ENCODE assay signal across 8 cellular contexts in the genomic region with DNA sequence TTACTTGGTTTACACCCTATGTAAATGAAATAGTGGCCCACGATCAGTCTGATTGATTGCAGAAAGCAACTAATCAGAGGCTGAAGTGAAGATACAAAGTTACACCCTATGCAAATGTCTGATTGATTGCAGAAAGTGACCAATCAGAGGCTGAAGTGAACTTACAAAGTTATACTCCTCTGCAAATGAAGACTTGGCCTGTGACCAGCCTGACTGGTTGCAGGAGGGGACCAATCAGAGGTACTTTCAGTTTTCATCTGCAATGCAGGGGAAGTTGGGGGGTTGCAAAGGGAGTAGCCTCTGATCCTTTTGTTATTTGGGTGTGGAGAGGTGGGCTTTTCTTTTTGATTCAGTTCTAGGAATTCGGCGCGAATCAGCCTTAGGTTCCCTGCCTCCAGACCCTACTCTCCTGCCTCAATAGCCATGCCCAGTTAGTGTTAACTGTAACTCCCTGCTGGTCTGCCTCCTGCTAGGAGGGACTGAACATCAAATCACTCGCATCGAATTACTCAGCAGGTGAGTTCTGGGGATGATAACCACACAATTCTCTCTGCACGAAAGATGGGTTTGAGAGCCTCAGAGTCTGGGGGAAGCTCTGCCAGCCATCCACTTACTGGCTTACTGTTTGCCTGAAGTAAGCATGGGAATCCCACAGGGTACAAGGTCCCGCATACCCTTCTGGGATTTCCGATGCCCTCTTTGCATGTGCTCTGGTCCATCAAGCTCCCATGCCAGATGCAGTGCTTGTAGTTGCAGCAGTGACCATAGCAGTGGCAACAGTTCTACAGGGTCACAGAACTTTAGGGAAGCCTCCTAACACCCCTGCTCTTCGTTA.
A peak's percentile ranks its signal among the peaks of the same experiment; 100 is the strongest.
DNase-seq lines count a peak whose midpoint lies in the region; ATAC-seq and TF ChIP-seq lines count a peak whose summit lies in the region.

No MANE protein-coding gene starts in this region.

- peak overlapping the region; percentile 8 for H3K27ac Mint-ChIP-seq in T-helper 2 cell treated with Interferon-gamma antibody and Interleukin-4, amounts not matched to agents 5 μg/mL and 100 μg/mL, for 36 hours
- H3K27ac Mint-ChIP-seq in stimulated activated memory B cell treated with anti-CD40 and anti-IgM and Interleukin-4, amounts not matched to agents 10 μg/mL and 1 μg/mL and 100 μg/mL, for 72 hours: peak overlapping the region; percentile 55

- POLR2A ChIA-PET in AG04449 (lab: Yijun Ruan, JAX): no interaction called here

- H3K9me3 Mint-ChIP-seq in T-helper 2 cell treated with Interferon-gamma antibody and Interleukin-4, amounts not matched to agents 5 μg/mL and 100 μg/mL, for 36 hours: no peaks in the 10 kb centered on the region
- H3K9me3 Mint-ChIP-seq in stimulated activated memory B cell treated with anti-CD40 and anti-IgM and Interleukin-4, amounts not matched to agents 10 μg/mL and 1 μg/mL and 100 μg/mL, for 72 hours: no peaks in the 10 kb centered on the region

- CTCF ChIA-PET in AG04449 (lab: Yijun Ruan, JAX): no interaction called here

- H3K27me3 Mint-ChIP-seq in T-helper 2 cell treated with Interferon-gamma antibody and Interleukin-4, amounts not matched to agents 5 μg/mL and 100 μg/mL, for 36 hours (ENCODE audit: low read depth): no peaks in the 10 kb centered on the region
- no peaks in the 10 kb centered on the region for H3K27me3 Mint-ChIP-seq in stimulated activated memory B cell treated with anti-CD40 and anti-IgM and Interleukin-4, amounts not matched to agents 10 μg/mL and 1 μg/mL and 100 μg/mL, for 72 hours

- ATAC-seq in GM21723 (IDR thresholded peaks at IDR 0.05; ENCODE audit: unreplicated experiment) (peak; percentile 82), GM21528 (IDR thresholded peaks at IDR 0.05; ENCODE audit: low FRiP score, unreplicated experiment) (no peak), GM21367 (IDR thresholded peaks at IDR 0.05; ENCODE audit: unreplicated experiment) (no peak)
- ATAC-seq in stimulated activated memory B cell treated with anti-CD40 and anti-IgM and Interleukin-4, amounts not matched to agents 10 μg/mL and 1 μg/mL and 100 μg/mL, for 72 hours: peak; percentile 39

- H3K4me1 Mint-ChIP-seq in T-helper 2 cell treated with Interferon-gamma antibody and Interleukin-4, amounts not matched to agents 5 μg/mL and 100 μg/mL, for 36 hours (ENCODE audit: low read depth): peaks cover 8% of the 10 kb centered on the region
- peaks cover 30% of the 10 kb centered on the region for H3K4me1 Mint-ChIP-seq in stimulated activated memory B cell treated with anti-CD40 and anti-IgM and Interleukin-4, amounts not matched to agents 10 μg/mL and 1 μg/mL and 100 μg/mL, for 72 hours

- DNase-seq in AG04449 (ENCODE audit: low read depth, low spot score) (no peak), fibroblast of the conjunctiva (ENCODE audit: low read depth) (peak; percentile 36), NOMO-1 treated with DMSO at 0.1 percent for 48 hours (lab: John Stamatoyannopoulos, UW; ENCODE audit: unreplicated experiment) (no peak)
- DNase-seq in T-helper 2 cell treated with Interferon-gamma antibody and Interleukin-4, amounts not matched to agents 5 μg/mL and 100 μg/mL, for 36 hours (ENCODE audit: low spot score): peak; percentile 13

- no peak for TF ChIP-seq CTCF in AG04449 (IDR thresholded peaks at IDR 0.05; ENCODE audit: insufficient read depth, low read length, missing control alignments)

- peak overlapping the region; percentile 54 for H3K4me3 Mint-ChIP-seq in T-helper 2 cell treated with Interferon-gamma antibody and Interleukin-4, amounts not matched to agents 5 μg/mL and 100 μg/mL, for 36 hours
- peak overlapping the region; percentile 55 for H3K4me3 Mint-ChIP-seq in stimulated activated memory B cell treated with anti-CD40 and anti-IgM and Interleukin-4, amounts not matched to agents 10 μg/mL and 1 μg/mL and 100 μg/mL, for 72 hours

- H3K4me3 ChIP-seq in AG04449 (ENCODE audit: low read depth, low read length): peak overlapping the region; percentile 2; the same call in 1 of the 2 replicates

- H3K36me3 Mint-ChIP-seq in T-helper 2 cell treated with Interferon-gamma antibody and Interleukin-4, amounts not matched to agents 5 μg/mL and 100 μg/mL, for 36 hours (ENCODE audit: low read depth): peaks cover 3% of the 10 kb centered on the region
- peaks cover 16% of the 10 kb centered on the region for H3K36me3 Mint-ChIP-seq in stimulated activated memory B cell treated with anti-CD40 and anti-IgM and Interleukin-4, amounts not matched to agents 10 μg/mL and 1 μg/mL and 100 μg/mL, for 72 hours

Comparison
In these comparisons a context has a peak if more than half of its experiments do, and no peak if none do; other contexts are left out.
1. DNase-seq: peak in T-helper 2 cell treated with Interferon-gamma antibody and Interleukin-4, amounts not matched to agents 5 μg/mL and 100 μg/mL, for 36 hours (single experiment) and fibroblast of the conjunctiva (single experiment); none in AG04449 (single experiment) and NOMO-1 treated with DMSO at 0.1 percent for 48 hours (single experiment).
2. ATAC-seq: peak in GM21723 (single experiment) and stimulated activated memory B cell treated with anti-CD40 and anti-IgM and Interleukin-4, amounts not matched to agents 10 μg/mL and 1 μg/mL and 100 μg/mL, for 72 hours (single experiment); none in GM21528 (single experiment) and GM21367 (single experiment).